In genomic region chr5:61306531-61307195, GRCh38 we compare ENCODE assay signal across 9 cellular contexts. TPM values are rescaled to one million over a fixed set of nuclear protein-coding genes. Genes with fewer than 3 reads are reported as not detected.
DNase-seq lines count a peak whose midpoint lies in the region; ATAC-seq and TF ChIP-seq lines count a peak whose summit lies in the region.
"Had no signal": no experiment of that assay in that cellular context is flagged by ENCODE, and none has a peak within 500 bp of the region (broad histone marks: within the 10 kb centered on the region; RNA-seq: fewer than 3 reads in every experiment).

No MANE protein-coding gene starts in this region.

- WGBS in mesendoderm (ENCODE audit: extremely low coverage, insufficient coverage, low lambda C conversion rate): no CpG with 5 or more reads among the region's 5 CpGs
- 75 to 89% methylated on average over 5 of the region's 5 CpGs for WGBS in sigmoid colon, 2 donors

- H3K18ac ChIP-seq in mesendoderm (ENCODE audit: low read length): no peak overlapping the region

- no peak overlapping the region for H4K5ac ChIP-seq in mesendoderm (ENCODE audit: low read length)

- H3K4me2 ChIP-seq in mesendoderm (ENCODE audit: low read length): no peak overlapping the region

- H2BK120ac ChIP-seq in mesendoderm (ENCODE audit: low read depth, low read length): no peak overlapping the region

- no peak overlapping the region for H3K4ac ChIP-seq in mesendoderm (ENCODE audit: low read depth, low read length)

- H3K79me2 ChIP-seq in mesendoderm (ENCODE audit: control insufficient read depth, insufficient read depth, low read length): no peaks in the 10 kb centered on the region

- TF ChIP-seq CTCF in sigmoid colon (IDR thresholded peaks at IDR 0.05): no peak
- no peak for TF ChIP-seq CTCF in left ventricle myocardium inferior (IDR thresholded peaks at IDR 0.05; ENCODE audit: borderline replicate concordance)

- H3K27me3 ChIP-seq in mesendoderm (ENCODE audit: insufficient read depth, low read length, poor library complexity) (no peaks in the 10 kb centered on the region), sigmoid colon (no peaks in the 10 kb centered on the region), left ventricle myocardium inferior (ENCODE audit: low read depth) (no peaks in the 10 kb centered on the region)

- no peak overlapping the region for H2AK5ac ChIP-seq in mesendoderm (ENCODE audit: low read length)

- H3K9ac ChIP-seq in SK-N-MC (ENCODE audit: insufficient read length) (peak overlapping the region; percentile 2), mesendoderm (ENCODE audit: low read length) (no peak overlapping the region)

- TF ChIP-seq POLR2A in sigmoid colon (IDR thresholded peaks at IDR 0.05): no peak

- H3K4me3 ChIP-seq in SK-N-MC (peak overlapping the region; percentile 13), mesendoderm (ENCODE audit: low read length) (no peak overlapping the region), sigmoid colon (no peak overlapping the region), left ventricle myocardium inferior (no peak overlapping the region)

- H2BK5ac ChIP-seq in mesendoderm (ENCODE audit: low read length): no peak overlapping the region

- H3K9me3 ChIP-seq in SK-N-MC (ENCODE audit: low read depth, low read length) (no peaks in the 10 kb centered on the region), sigmoid colon (no peaks in the 10 kb centered on the region), left ventricle myocardium inferior (replicated peaks) (no peaks in the 10 kb centered on the region)

- H3K23ac ChIP-seq in mesendoderm (ENCODE audit: low read length): no peak overlapping the region

- H3K4me1 ChIP-seq in mesendoderm (ENCODE audit: control insufficient read depth, low read depth, low read length) (peaks cover 16% of the 10 kb centered on the region), sigmoid colon (peaks cover 0 to 17% (median 12%) of the 10 kb centered on the region in 4 donors), left ventricle myocardium inferior (peaks cover 22% of the 10 kb centered on the region)

- no peaks in the 10 kb centered on the region for H3K79me1 ChIP-seq in mesendoderm (ENCODE audit: low read length)

- H4K8ac ChIP-seq in mesendoderm (ENCODE audit: low read depth, low read length): no peak overlapping the region

- intact Hi-C loops in sigmoid colon (cut with DNase I) (no loop called here), left ventricle myocardium inferior (cut with micrococcal nuclease) (no loop called here)

- TF ChIP-seq EP300 in sigmoid colon (IDR thresholded peaks at IDR 0.05): no peak

- no peaks in the 10 kb centered on the region for H3K36me3 ChIP-seq in SK-N-MC (ENCODE audit: insufficient read depth, low read length)
- no peaks in the 10 kb centered on the region for H3K36me3 ChIP-seq in mesendoderm (ENCODE audit: control insufficient read depth, insufficient read depth, low read length)
- no peaks in the 10 kb centered on the region for H3K36me3 ChIP-seq in sigmoid colon
- H3K36me3 ChIP-seq in left ventricle myocardium inferior: no peaks in the 10 kb centered on the region

- H3K27ac ChIP-seq in SK-N-MC (peak overlapping the region; percentile 88), mesendoderm (ENCODE audit: low read depth, low read length) (no peak overlapping the region), sigmoid colon (no peak overlapping the region), left ventricle myocardium inferior (replicated peaks) (no peak overlapping the region)

- DNase-seq in SK-N-MC (ENCODE audit: low read depth, low spot score) (no peak), mesendoderm (peak; percentile 79), retina (no peak), sigmoid colon (no peak), left ventricle myocardium inferior (no peak), hippocampal formation (lab: John Stamatoyannopoulos, UW) (no peak)
- DNase-seq: naive B cell had no signal

- H2BK15ac ChIP-seq in mesendoderm (replicated peaks; ENCODE audit: low read depth): no peak overlapping the region

- ATAC-seq in GM18499 (IDR thresholded peaks at IDR 0.05; ENCODE audit: insufficient read depth, unreplicated experiment): peak; percentile 73
- ATAC-seq in GM21737 (IDR thresholded peaks at IDR 0.05; ENCODE audit: unreplicated experiment): peak; percentile 92

- no peak overlapping the region for H3K56ac ChIP-seq in mesendoderm (ENCODE audit: low read length)

RNA-seq across cellular contexts. Expression of gene ZSWIM6, which starts 25.4 kb away (rescaled TPM):
- polyA plus RNA-seq in mesendoderm (2013, experiment 1 of 2): 8.2 TPM
- 8.1 TPM for polyA plus RNA-seq in mesendoderm (2013, experiment 2 of 2)
- 10 to 100 TPM; 11.3 to 17.7 (median 13.3) TPM for total RNA-seq in sigmoid colon
- polyA plus RNA-seq in sigmoid colon: 1 to 10 TPM; 4.2 to 6.7 (median 5.8) TPM
- total RNA-seq in left ventricle myocardium inferior: 5.7 TPM
